Comparison of ENCODE assay signal across 1 cellular context in genomic region chr5:83493644-83494043, GRCh38.
TF ChIP-seq lines count a peak whose summit lies in the region.

No MANE protein-coding gene starts in this region.

TF ChIP-seq in K562, 482 proteins besides CTCF, POLR2A, EP300 and RAD21:
- TF ChIP-seq AFF4 (CRISPR knock-in tag; IDR thresholded peaks at IDR 0.05) (no peak), GABPB2 (CRISPR knock-in tag; conservative IDR thresholded peaks at IDR 0.05) (no peak), RBM34 (IDR thresholded peaks at IDR 0.05; ENCODE audit: borderline replicate concordance, insufficient read depth, low read length) (no peak), MCM3 (IDR thresholded peaks at IDR 0.05) (no peak), RHOXF2B (CRISPR knock-in tag; conservative IDR thresholded peaks at IDR 0.05) (no peak), ARNT (IDR thresholded peaks at IDR 0.05) (no peak), FOXJ3 (CRISPR knock-in tag; IDR thresholded peaks at IDR 0.05) (no peak), MAFG (tag; conservative IDR thresholded peaks at IDR 0.05) (no peak), PHF8 (IDR thresholded peaks at IDR 0.05; ENCODE audit: borderline replicate concordance, low read length) (no peak), SIX5 (IDR thresholded peaks at IDR 0.05; ENCODE audit: borderline replicate concordance in 1 of 2, insufficient read depth in 1 of 2, low read depth in 1 of 2, low read length in 2 of 2) (no peak), ZFPM2 (CRISPR knock-in tag; IDR thresholded peaks at IDR 0.05) (no peak), BACH1 (tag; IDR thresholded peaks at IDR 0.05) (no peak), MITF (IDR thresholded peaks at IDR 0.05) (no peak), ZNF41 (CRISPR knock-in tag; conservative IDR thresholded peaks at IDR 0.05) (no peak), RBM17 (IDR thresholded peaks at IDR 0.05; ENCODE audit: borderline replicate concordance, low read depth, low read length) (no peak), PTRF (tag; IDR thresholded peaks at IDR 0.05) (no peak), KAT2B (IDR thresholded peaks at IDR 0.05; ENCODE audit: low read depth, low read length) (no peak)
- TF ChIP-seq, protein P1, sequence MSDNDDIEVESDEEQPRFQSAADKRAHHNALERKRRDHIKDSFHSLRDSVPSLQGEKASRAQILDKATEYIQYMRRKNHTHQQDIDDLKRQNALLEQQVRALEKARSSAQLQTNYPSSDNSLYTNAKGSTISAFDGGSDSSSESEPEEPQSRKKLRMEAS (CRISPR knock-in tag; IDR thresholded peaks at IDR 0.05): no peak
- TF ChIP-seq, protein P2, sequence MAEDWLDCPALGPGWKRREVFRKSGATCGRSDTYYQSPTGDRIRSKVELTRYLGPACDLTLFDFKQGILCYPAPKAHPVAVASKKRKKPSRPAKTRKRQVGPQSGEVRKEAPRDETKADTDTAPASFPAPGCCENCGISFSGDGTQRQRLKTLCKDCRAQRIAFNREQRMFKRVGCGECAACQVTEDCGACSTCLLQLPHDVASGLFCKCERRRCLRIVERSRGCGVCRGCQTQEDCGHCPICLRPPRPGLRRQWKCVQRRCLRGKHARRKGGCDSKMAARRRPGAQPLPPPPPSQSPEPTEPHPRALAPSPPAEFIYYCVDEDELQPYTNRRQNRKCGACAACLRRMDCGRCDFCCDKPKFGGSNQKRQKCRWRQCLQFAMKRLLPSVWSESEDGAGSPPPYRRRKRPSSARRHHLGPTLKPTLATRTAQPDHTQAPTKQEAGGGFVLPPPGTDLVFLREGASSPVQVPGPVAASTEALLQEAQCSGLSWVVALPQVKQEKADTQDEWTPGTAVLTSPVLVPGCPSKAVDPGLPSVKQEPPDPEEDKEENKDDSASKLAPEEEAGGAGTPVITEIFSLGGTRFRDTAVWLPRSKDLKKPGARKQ (CRISPR knock-in tag; IDR thresholded peaks at IDR 0.05): no peak
- TF ChIP-seq, protein P3, sequence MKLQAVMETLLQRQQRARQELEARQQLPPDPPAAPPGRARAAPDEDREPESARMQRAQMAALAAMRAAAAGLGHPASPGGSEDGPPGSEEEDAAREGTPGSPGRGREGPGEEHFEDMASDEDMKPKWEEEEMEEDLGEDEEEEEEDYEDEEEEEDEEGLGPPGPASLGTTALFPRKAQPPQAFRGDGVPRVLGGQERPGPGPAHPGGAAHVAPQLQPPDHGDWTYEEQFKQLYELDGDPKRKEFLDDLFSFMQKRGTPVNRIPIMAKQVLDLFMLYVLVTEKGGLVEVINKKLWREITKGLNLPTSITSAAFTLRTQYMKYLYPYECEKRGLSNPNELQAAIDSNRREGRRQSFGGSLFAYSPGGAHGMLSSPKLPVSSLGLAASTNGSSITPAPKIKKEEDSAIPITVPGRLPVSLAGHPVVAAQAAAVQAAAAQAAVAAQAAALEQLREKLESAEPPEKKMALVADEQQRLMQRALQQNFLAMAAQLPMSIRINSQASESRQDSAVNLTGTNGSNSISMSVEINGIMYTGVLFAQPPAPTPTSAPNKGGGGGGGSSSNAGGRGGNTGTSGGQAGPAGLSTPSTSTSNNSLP (IDR thresholded peaks at IDR 0.05; ENCODE audit: borderline replicate concordance, low read depth, low read length): no peak
